1 cellular context compared by ENCODE assay signal in genomic region chr11:560305-561147, GRCh38.
A peak's percentile ranks its signal among the peaks of the same experiment; 100 is the strongest.
TF ChIP-seq lines count a peak whose summit lies in the region.

LMNTD2 (minus strand) TSS chr11:560738; CDS start chr11:560716, 22 bp downstream.
RASSF7 (plus strand) TSS chr11:560970; CDS start chr11:561769, 799 bp downstream.

TF ChIP-seq in HepG2, 621 proteins besides CTCF, POLR2A, EP300 and RAD21 (continued from another document and continues in another):
- TF ChIP-seq PRDM15 (CRISPR knock-in tag; IDR thresholded peaks at IDR 0.05) (peak; percentile 88), ELF4 (CRISPR knock-in tag; IDR thresholded peaks at IDR 0.05; ENCODE audit: borderline replicate concordance) (peak; percentile 89), FOSL1 (CRISPR knock-in tag; IDR thresholded peaks at IDR 0.05; ENCODE audit: borderline replicate concordance) (no peak), HMGA1 (CRISPR knock-in tag; conservative IDR thresholded peaks at IDR 0.05) (no peak), ZNF224 (CRISPR knock-in tag; IDR thresholded peaks at IDR 0.05) (peak; percentile 26; the same call in 1 of the 2 replicates), CEBPG (CRISPR knock-in tag; IDR thresholded peaks at IDR 0.05) (no peak), ZFP82 (CRISPR knock-in tag; IDR thresholded peaks at IDR 0.05; ENCODE audit: borderline replicate concordance) (no peak), ZNF33A (CRISPR knock-in tag; IDR thresholded peaks at IDR 0.05; ENCODE audit: borderline replicate concordance) (0 out of 2 replicates have a peak, but pooled peaks have one; percentile 44), TEAD3 (CRISPR knock-in tag; optimal IDR thresholded peaks at IDR 0.05; ENCODE audit: borderline replicate concordance) (peak; percentile 47), SP1 (IDR thresholded peaks at IDR 0.05) (no peak), SP1 (CRISPR knock-in tag; IDR thresholded peaks at IDR 0.05) (peak; percentile 93), ZSCAN29 (CRISPR knock-in tag; conservative IDR thresholded peaks at IDR 0.05) (no peak), SOX6 (IDR thresholded peaks at IDR 0.05) (no peak), SOX6 (CRISPR knock-in tag; IDR thresholded peaks at IDR 0.05) (peak; percentile 46; the same call in 1 of the 2 replicates), MLX (CRISPR knock-in tag; IDR thresholded peaks at IDR 0.05) (no peak; the same call in 1 of the 2 replicates), NR2F1 (CRISPR knock-in tag; IDR thresholded peaks at IDR 0.05) (peak; percentile 87 to 94), HNF1A (IDR thresholded peaks at IDR 0.05; ENCODE audit: low read depth) (no peak), HNF1A (CRISPR knock-in tag; IDR thresholded peaks at IDR 0.05; ENCODE audit: borderline replicate concordance) (no peak), ZNF737 (CRISPR knock-in tag; IDR thresholded peaks at IDR 0.05; ENCODE audit: borderline replicate concordance) (no peak), ZNF609 (CRISPR knock-in tag; IDR thresholded peaks at IDR 0.05; ENCODE audit: borderline replicate concordance) (peak; percentile 16; the same call in 1 of the 2 replicates), ZFAT (CRISPR knock-in tag; conservative IDR thresholded peaks at IDR 0.05) (no peak), ZNF484 (CRISPR knock-in tag; IDR thresholded peaks at IDR 0.05; ENCODE audit: borderline replicate concordance, low read depth) (no peak), HNRNPLL (IDR thresholded peaks at IDR 0.05; ENCODE audit: low read depth, low read length, poor library complexity, severe bottlenecking) (peak; percentile 87), EEA1 (CRISPR knock-in tag; IDR thresholded peaks at IDR 0.05; ENCODE audit: borderline replicate concordance) (no peak), ZFP62 (CRISPR knock-in tag; IDR thresholded peaks at IDR 0.05) (no peak), RARG (CRISPR knock-in tag; IDR thresholded peaks at IDR 0.05; ENCODE audit: low read depth) (no peak), ZNF547 (CRISPR knock-in tag; IDR thresholded peaks at IDR 0.05) (no peak), TOPORS (CRISPR knock-in tag; IDR thresholded peaks at IDR 0.05) (no peak), ZNF205 (CRISPR knock-in tag; IDR thresholded peaks at IDR 0.05) (0 out of 2 replicates have a peak, but pooled peaks have one; percentile 18), ZNF704 (CRISPR knock-in tag; IDR thresholded peaks at IDR 0.05; ENCODE audit: borderline replicate concordance) (no peak), ZNF563 (CRISPR knock-in tag; IDR thresholded peaks at IDR 0.05) (peak; percentile 86), ZFP41 (CRISPR knock-in tag; IDR thresholded peaks at IDR 0.05; ENCODE audit: borderline replicate concordance) (no peak), ZNF598 (CRISPR knock-in tag; IDR thresholded peaks at IDR 0.05; ENCODE audit: borderline replicate concordance) (no peak), ZNF570 (CRISPR knock-in tag; IDR thresholded peaks at IDR 0.05; ENCODE audit: borderline replicate concordance) (no peak), ISX (CRISPR knock-in tag; conservative IDR thresholded peaks at IDR 0.05) (no peak), ZNF550 (CRISPR knock-in tag; IDR thresholded peaks at IDR 0.05; ENCODE audit: borderline replicate concordance) (no peak), ZNF142 (CRISPR knock-in tag; IDR thresholded peaks at IDR 0.05) (no peak), ZBTB7B (CRISPR knock-in tag; IDR thresholded peaks at IDR 0.05) (peak; percentile 91), YEATS4 (CRISPR knock-in tag; IDR thresholded peaks at IDR 0.05; ENCODE audit: borderline replicate concordance) (no peak; the same call in 1 of the 2 replicates), IKZF5 (CRISPR knock-in tag; IDR thresholded peaks at IDR 0.05) (peak; percentile 70), REXO4 (CRISPR knock-in tag; IDR thresholded peaks at IDR 0.05; ENCODE audit: borderline replicate concordance) (no peak), SKI (IDR thresholded peaks at IDR 0.05; ENCODE audit: partially characterized antibody) (peak; percentile 86)
